In the genomic region with DNA sequence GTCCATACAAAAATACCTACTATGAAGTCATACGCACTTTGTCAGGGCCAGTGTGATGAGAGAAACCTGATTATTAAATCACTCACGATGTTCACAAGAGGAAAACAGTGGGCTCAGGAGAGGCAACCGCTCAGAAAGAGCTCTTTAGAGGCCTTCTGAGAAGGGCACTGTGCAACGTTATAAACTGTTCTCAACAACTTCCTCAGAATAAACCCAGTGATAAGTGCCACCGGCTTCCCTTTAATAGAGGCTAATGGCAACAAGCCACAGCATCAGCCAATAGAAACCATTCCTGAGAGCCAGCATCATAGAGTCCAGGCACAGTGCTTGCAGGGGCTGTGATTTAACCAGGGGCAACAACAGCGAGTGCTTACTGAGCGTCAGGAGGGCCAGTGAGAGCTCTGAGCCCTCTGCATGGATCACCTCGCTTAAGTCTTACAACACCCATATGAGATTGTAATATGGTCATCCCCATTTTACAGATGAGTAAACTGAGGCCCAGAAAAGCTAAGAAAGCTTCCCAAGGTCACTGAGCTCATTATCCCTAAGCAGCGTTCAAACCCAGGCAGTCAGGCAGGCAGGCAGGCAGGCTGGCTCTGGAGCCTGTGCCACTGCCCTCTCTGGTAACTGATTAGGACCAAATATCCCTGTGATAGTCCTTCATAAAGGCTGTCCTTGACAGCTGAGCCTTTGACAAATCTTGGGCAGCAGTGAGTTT, we compare ENCODE assay signal across 26 cellular contexts.
"Had no signal": no experiment of that assay in that cellular context is flagged by ENCODE, and none has a peak within 500 bp of the region (broad histone marks: within the 10 kb centered on the region; RNA-seq: fewer than 3 reads in every experiment).

No MANE protein-coding gene starts in this region.

- H2AFZ ChIP-seq: neural progenitor cell had no signal

- H3K27me3 ChIP-seq: colonic mucosa, gastrocnemius medialis, neural progenitor cell, testis, uterus had no signal

- H3K9ac ChIP-seq: neural progenitor cell had no signal

- H3K4me1 ChIP-seq: colonic mucosa, gastrocnemius medialis, lower lobe of right lung, testis, uterus had no signal

- H3K27ac ChIP-seq: colonic mucosa, epithelial cell of prostate, gastrocnemius medialis, lower lobe of right lung, neural progenitor cell, testis, uterus, VCaP had no signal

- H3K4me2 ChIP-seq: neural progenitor cell had no signal

- H3K36me3 ChIP-seq: colonic mucosa, gastrocnemius medialis, lower lobe of right lung, neural progenitor cell, uterus had no signal

- FAIRE-seq: endometrium, keratinocyte had no signal

- ATAC-seq: activated CD4-positive, CD25-positive, alpha-beta regulatory T cell treated with anti-CD3 and anti-CD28 coated beads, Interleukin-2, amount 50 U/mL, for 24 hours; gastrocnemius medialis; left cardiac atrium; lower lobe of right lung; natural killer cell; right cardiac atrium had no signal

- H3K27me3 Mint-ChIP-seq: activated naive CD8-positive, alpha-beta T cell; type B pancreatic cell had no signal

- DNase-seq: activated CD4-positive, alpha-beta T cell treated with anti-CD3 and anti-CD28 coated beads for 48 hours; activated CD4-positive, alpha-beta T cell treated with anti-CD3 and anti-CD28 coated beads, Interleukin-2, amount 50 U/mL, for 48 hours; activated CD8-positive, alpha-beta memory T cell treated with anti-CD3 and anti-CD28 coated beads for 24 hours; activated effector memory CD4-positive, alpha-beta T cell treated with Interleukin-2 at 50 U/mL for 16 hours; activated naive CD4-positive, alpha-beta T cell treated with Interleukin-2 at 50 U/mL for 16 hours; colonic mucosa; effector CD8-positive, alpha-beta T cell; gastrocnemius medialis; hippocampal formation; left cardiac atrium; lower lobe of right lung; mesenchymal stem cell; natural killer cell; stimulated activated CD4-positive, alpha-beta T cell treated with anti-CD3 and anti-CD28 coated beads, Interleukin-2, amount 100 ng/mL, for 48 hours; stimulated activated naive CD4-positive, alpha-beta T cell treated with Interleukin-2 at 50 U/mL for 16 hours; testis had no signal

- H3K9me3 ChIP-seq: colonic mucosa, gastrocnemius medialis, lower lobe of right lung, testis, uterus had no signal

- H3K27ac Mint-ChIP-seq: activated naive CD8-positive, alpha-beta T cell; natural killer cell; neural progenitor cell; type B pancreatic cell had no signal

- H3K4me3 ChIP-seq: colonic mucosa, gastrocnemius medialis, lower lobe of right lung, neural progenitor cell, testis, uterus had no signal

- H3K4me3 Mint-ChIP-seq: activated naive CD8-positive, alpha-beta T cell; natural killer cell; neural progenitor cell; type B pancreatic cell had no signal
